Comparison of ENCODE assay signal across 30 cellular contexts in the genomic region with DNA sequence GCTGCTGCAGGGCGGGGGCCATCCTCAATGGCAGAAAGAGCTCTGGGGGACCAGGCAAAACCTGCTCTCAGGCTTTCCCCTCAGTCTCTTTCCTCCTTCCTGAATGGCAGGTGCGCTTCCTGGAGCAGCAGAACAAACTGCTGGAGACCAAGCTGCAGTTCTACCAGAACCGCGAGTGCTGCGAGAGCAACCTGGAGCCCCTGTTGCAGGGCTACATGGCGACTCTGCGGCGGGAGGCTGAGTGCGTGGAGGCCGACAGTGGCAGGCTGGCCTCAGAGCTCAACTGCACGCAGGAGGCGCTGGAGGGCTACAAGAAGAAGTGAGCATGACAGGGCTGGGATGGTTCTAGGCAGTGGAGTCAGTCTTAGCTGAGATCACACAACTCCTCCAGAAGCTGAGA. TPM values are rescaled to one million over a fixed set of nuclear protein-coding genes. Genes with fewer than 3 reads are reported as not detected.
"Had no signal": no experiment of that assay in that cellular context is flagged by ENCODE, and none has a peak within 500 bp of the region (broad histone marks: within the 10 kb centered on the region; RNA-seq: fewer than 3 reads in every experiment).

No MANE protein-coding gene starts in this region.

- H3K9me3 Mint-ChIP-seq: activated naive CD8-positive, alpha-beta T cell treated with anti-CD3 and anti-CD28 coated beads for 36 hours had no signal

- DNase-seq: activated CD4-positive, alpha-beta T cell treated with anti-CD3 and anti-CD28 coated beads for 48 hours; activated CD4-positive, alpha-beta T cell treated with anti-CD3 and anti-CD28 coated beads, Interleukin-2, amount 50 U/mL, for 4 hours; activated CD4-positive, CD25-positive, alpha-beta regulatory T cell treated with anti-CD3 and anti-CD28 coated beads, Interleukin-2, amount 50 U/mL, for 72 hours; activated CD8-positive, alpha-beta memory T cell treated with anti-CD3 and anti-CD28 coated beads, Interleukin-2, amount 50 U/mL, for 48 hours; activated CD8-positive, alpha-beta T cell treated with anti-CD3 and anti-CD28 coated beads, Interleukin-2, amount 10 ng/mL, durations not matched to agents 7 days and 5 days; activated naive CD4-positive, alpha-beta T cell treated with Interleukin-2 at 50 U/mL for 16 hours; activated naive CD8-positive, alpha-beta T cell treated with anti-CD3 and anti-CD28 coated beads for 36 hours; activated T-cell treated with anti-CD3 and anti-CD28 coated beads, Interleukin-2, amount 50 U/mL, for 1 hour; anterior cingulate cortex; caudate nucleus; MG63; MV-4-11; NCI-H1105; NCI-H1436; NCI-H1694 treated with DMSO at 0.1 percent for 48 hours; NCI-H2029 treated with DMSO at 0.1 percent for 48 hours; NCI-H345; NCI-H510A; NCI-H526 treated with DMSO at 0.1 percent for 48 hours; NCI-H82; SHP77; SW 1271 had no signal

- H3K9me3 ChIP-seq: MG63, SJSA1 had no signal

- H3K4me1 Mint-ChIP-seq: WTC11 had no signal

- H3K27ac ChIP-seq: KMS-11, RWPE1, SJSA1 had no signal

- H3K27me3 ChIP-seq: MG63, SJSA1 had no signal

- H3K4me1 ChIP-seq: SJSA1 had no signal

- H3K4me2 ChIP-seq: KMS-11 had no signal

- H3K4me3 Mint-ChIP-seq: activated CD8-positive, alpha-beta T cell treated with anti-CD3 and anti-CD28 coated beads, Interleukin-2, amount 10 ng/mL, durations not matched to agents 7 days and 5 days; activated naive CD8-positive, alpha-beta T cell treated with anti-CD3 and anti-CD28 coated beads for 36 hours; WTC11 had no signal

- H3K36me3 ChIP-seq: MG63, SJSA1 had no signal

- H3K36me3 Mint-ChIP-seq: activated naive CD8-positive, alpha-beta T cell treated with anti-CD3 and anti-CD28 coated beads for 36 hours had no signal

- H3K27ac Mint-ChIP-seq: activated CD8-positive, alpha-beta T cell treated with anti-CD3 and anti-CD28 coated beads, Interleukin-2, amount 10 ng/mL, durations not matched to agents 7 days and 5 days; activated naive CD8-positive, alpha-beta T cell treated with anti-CD3 and anti-CD28 coated beads for 36 hours; WTC11 had no signal

- H3K4me3 ChIP-seq: MG63, SJSA1 had no signal

- H3K9ac ChIP-seq: KMS-11 had no signal

- ATAC-seq: activated CD8-positive, alpha-beta T cell treated with anti-CD3 and anti-CD28 coated beads, Interleukin-2, amount 10 ng/mL, durations not matched to agents 7 days and 5 days; Panc1; SK-N-SH treated with all-trans-retinoic acid at 6 μM for 48 hours; WTC11 had no signal

RNA-seq across cellular contexts. Expression of a gene that starts 22.9 kb away (rescaled TPM):
- total RNA-seq: activated CD8-positive, alpha-beta T cell treated with anti-CD3 and anti-CD28 coated beads, Interleukin-2, amount 10 ng/mL, durations not matched to agents 7 days and 5 days; activated naive CD8-positive, alpha-beta T cell treated with anti-CD3 and anti-CD28 coated beads for 36 hours; OCI-LY7; SJSA1; T-helper 1 cell treated with Interleukin-12 subunit alpha and Interleukin-12 subunit beta and Interleukin-4 antibody, amounts not matched to agents 30 ng/mL and 1 ng/mL, for 36 hours; WTC11 had no signal

RNA-seq across cellular contexts. Expression of a gene that starts 23.2 kb away (rescaled TPM):
- total RNA-seq: activated CD8-positive, alpha-beta T cell treated with anti-CD3 and anti-CD28 coated beads, Interleukin-2, amount 10 ng/mL, durations not matched to agents 7 days and 5 days; activated naive CD8-positive, alpha-beta T cell treated with anti-CD3 and anti-CD28 coated beads for 36 hours; OCI-LY7; SJSA1; T-helper 1 cell treated with Interleukin-12 subunit alpha and Interleukin-12 subunit beta and Interleukin-4 antibody, amounts not matched to agents 30 ng/mL and 1 ng/mL, for 36 hours; WTC11 had no signal

RNA-seq across cellular contexts. Expression of a gene that starts 41.3 kb away (rescaled TPM):
- total RNA-seq: activated CD8-positive, alpha-beta T cell treated with anti-CD3 and anti-CD28 coated beads, Interleukin-2, amount 10 ng/mL, durations not matched to agents 7 days and 5 days; activated naive CD8-positive, alpha-beta T cell treated with anti-CD3 and anti-CD28 coated beads for 36 hours; OCI-LY7; SJSA1; T-helper 1 cell treated with Interleukin-12 subunit alpha and Interleukin-12 subunit beta and Interleukin-4 antibody, amounts not matched to agents 30 ng/mL and 1 ng/mL, for 36 hours; WTC11 had no signal

RNA-seq across cellular contexts. Expression of a gene that starts 52.8 kb away (rescaled TPM):
- total RNA-seq: activated naive CD8-positive, alpha-beta T cell treated with anti-CD3 and anti-CD28 coated beads for 36 hours; OCI-LY7; T-helper 1 cell treated with Interleukin-12 subunit alpha and Interleukin-12 subunit beta and Interleukin-4 antibody, amounts not matched to agents 30 ng/mL and 1 ng/mL, for 36 hours had no signal
